ENCODE assay signal across 20 cellular contexts in genomic region chr6:7580927-7581618, GRCh38. TPM values are rescaled to one million over a fixed set of nuclear protein-coding genes. Genes with fewer than 3 reads are reported as not detected.
A peak's percentile ranks its signal among the peaks of the same experiment; 100 is the strongest.
DNase-seq lines count a peak whose midpoint lies in the region; ATAC-seq and TF ChIP-seq lines count a peak whose summit lies in the region.
"Had no signal": no experiment of that assay in that cellular context is flagged by ENCODE, and none has a peak within 500 bp of the region (broad histone marks: within the 10 kb centered on the region; RNA-seq: fewer than 3 reads in every experiment).

No MANE protein-coding gene starts in this region.

- no peak overlapping the region for H3K27ac ChIP-seq in Panc1 (ENCODE audit: low read length)
- H3K27ac ChIP-seq: BLaER1, GM23248, SJSA1 had no signal

- H3K27me3 ChIP-seq in Panc1 (ENCODE audit: control insufficient read depth, insufficient read depth, low read length), result peaks cover 12% of the 10 kb centered on the region; the same call in 1 of the 2 replicates
- H3K27me3 ChIP-seq: BLaER1 had no signal

- DNase-seq in Panc1 (ENCODE audit: low read depth, low spot score) (no peak), epithelial cell of esophagus (ENCODE audit: low read depth) (peak; percentile 9), left lobe of liver (ENCODE audit: low spot score) (no peak), GM10266 (ENCODE audit: extremely low spot score) (no peak), NCI-H1694 treated with DMSO at 0.1 percent for 48 hours (lab: John Stamatoyannopoulos, UW) (no peak), SIG-M5 (lab: John Stamatoyannopoulos, UW) (no peak)
- DNase-seq: CD8-positive, alpha-beta memory T cell; DND-41; GM23248; HCEC 1CT; MG63; NCI-H1105; NCI-H1694; NCI-H2107; NCI-H2227 treated with DMSO at 0.1 percent for 48 hours; NCI-H524 had no signal

- H3K9me3 ChIP-seq in Panc1 (ENCODE audit: control insufficient read depth, insufficient read depth, low read depth, low read length), result no peaks in the 10 kb centered on the region
- H3K9me3 ChIP-seq: BLaER1, MG63, SJSA1 had no signal

- POLR2A ChIA-PET in Panc1 (lab: Charles Lee), result interaction anchor here (0.7 kb wide), 1 partner anchor 131 kb away, joined by 6 read pairs; no protein-coding TSS in a partner anchor

- no peak overlapping the region for H3K4me3 ChIP-seq in Panc1 (ENCODE audit: low read depth in 2 of 2, low read length in 2 of 2)
- no peak overlapping the region for H3K4me3 ChIP-seq in epithelial cell of esophagus (ENCODE audit: low read length)
- H3K4me3 ChIP-seq: BLaER1, GM12878, GM23248, MG63, SJSA1 had no signal

- intact Hi-C loops in Panc1 (cut with micrococcal nuclease; ENCODE audit: unreplicated experiment), result no loop called here

- TF ChIP-seq CTCF in Panc1 (IDR thresholded peaks at IDR 0.05), result no peak
- no peak for TF ChIP-seq CTCF in epithelial cell of esophagus (IDR thresholded peaks at IDR 0.05; ENCODE audit: insufficient read depth, low read depth, low read length, missing control alignments)
- no peak for TF ChIP-seq CTCF in GM10266 (IDR thresholded peaks at IDR 0.05; ENCODE audit: control insufficient read depth, insufficient read depth, low read depth, missing control alignments)

- peaks cover 2% of the 10 kb centered on the region for H3K36me3 ChIP-seq in Panc1 (ENCODE audit: control insufficient read depth, insufficient read depth, low read length)
- H3K36me3 ChIP-seq: BLaER1, MG63, SJSA1 had no signal

- H3K4me1 ChIP-seq in Panc1 (ENCODE audit: control insufficient read depth, insufficient read depth, low read length), result no peaks in the 10 kb centered on the region
- H3K4me1 ChIP-seq: BLaER1, SJSA1 had no signal

- ATAC-seq in Panc1 (no peak), left lobe of liver (peak; percentile 87), HG03571 (IDR thresholded peaks at IDR 0.05; ENCODE audit: unreplicated experiment) (no peak)
- ATAC-seq: GM12878 had no signal

- in situ Hi-C loops in Panc1 (cut with HindIII; ENCODE audit: low pct_unique_long_range_greater_than_20kb, low sequenced_read_pairs), result no loop called here

- CTCF ChIA-PET in Panc1 (lab: Charles Lee), result no interaction called here

- BruUV-seq in Panc1 (replicated peaks; lab: Mats Ljungman, UMichigan), result TSS peak; percentile 54

RNA-seq across cellular contexts. Expression of gene SNRNP48, which starts 8.9 kb away (rescaled TPM):
- total RNA-seq in Panc1 (2021; ENCODE audit: unreplicated experiment), result 10.7 TPM
- 5.6 TPM for polyA plus RNA-seq in Panc1 (2012; ENCODE audit: insufficient read length)
- total RNA-seq in left lobe of liver, result 7.6 TPM

RNA-seq across cellular contexts. Expression of gene DSP, which starts 39.6 kb away (rescaled TPM):
- 20.1 TPM for total RNA-seq in Panc1 (2021; ENCODE audit: unreplicated experiment)
- 9.9 TPM for polyA plus RNA-seq in Panc1 (2012; ENCODE audit: insufficient read length)
- 67.5 TPM for total RNA-seq in left lobe of liver
